Comparison of ENCODE assay signal across 36 cellular contexts in the genomic region with DNA sequence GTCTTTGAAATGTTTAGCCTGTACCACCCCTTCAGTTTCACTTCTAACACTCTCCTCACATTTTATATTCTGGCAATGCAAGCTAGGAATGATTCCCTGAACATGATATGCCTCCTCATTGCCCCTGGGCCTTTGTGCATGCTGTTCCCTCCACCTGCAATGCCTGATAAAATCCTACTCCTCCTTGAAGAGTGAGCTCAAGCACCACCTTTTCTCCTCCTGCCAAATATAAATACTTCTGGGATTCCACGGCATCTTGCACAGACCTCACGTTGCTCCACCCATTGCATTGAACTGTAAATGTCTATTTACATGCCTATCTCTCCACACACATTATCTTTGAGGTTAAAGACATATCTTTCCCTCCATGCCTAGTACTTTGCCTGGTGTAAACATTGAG. TPM values are rescaled to one million over a fixed set of nuclear protein-coding genes. Genes with fewer than 3 reads are reported as not detected.
"Had no signal": no experiment of that assay in that cellular context is flagged by ENCODE, and none has a peak within 500 bp of the region (broad histone marks: within the 10 kb centered on the region; RNA-seq: fewer than 3 reads in every experiment).

No MANE protein-coding gene starts in this region.

- H3K36me3 ChIP-seq: MG63 had no signal

- H3K9me3 ChIP-seq: MG63 had no signal

- FAIRE-seq: bronchial epithelial cell, RCC 7860 had no signal

- DNase-seq: activated B cell treated with CpG ODN at 0.5 μM for 24 hours; activated CD4-positive, alpha-beta memory T cell treated with anti-CD3 and anti-CD28 coated beads for 36 hours; activated CD4-positive, alpha-beta T cell treated with anti-CD3 and anti-CD28 coated beads for 4 hours; activated CD4-positive, alpha-beta T cell treated with anti-CD3 and anti-CD28 coated beads, Interleukin-2, amount 50 U/mL, for 1 hour; activated CD4-positive, CD25-positive, alpha-beta regulatory T cell treated with anti-CD3 and anti-CD28 coated beads, Interleukin-2, amount 50 U/mL, for 72 hours; activated CD8-positive, alpha-beta memory T cell treated with anti-CD3 and anti-CD28 coated beads, Interleukin-2, amount 50 U/mL, for 4 hours; activated effector memory CD4-positive, alpha-beta T cell treated with Interleukin-2 at 50 U/mL for 16 hours; activated naive CD4-positive, alpha-beta T cell treated with anti-CD3 and anti-CD28 coated beads, Interleukin-2, amount 10 ng/mL, durations not matched to agents 7 days and 5 days; activated naive CD8-positive, alpha-beta T cell treated with anti-CD3 and anti-CD28 coated beads, Interleukin-2, amount 50 U/mL, for 24 hours; activated T-cell treated with anti-CD3 and anti-CD28 coated beads for 4 hours; activated T-cell treated with anti-CD3 and anti-CD28 coated beads, Interleukin-2, amount 50 U/mL, for 4 hours; anterior cingulate cortex; central memory CD4-positive, alpha-beta T cell; Kasumi-1; KG1; MG63; NCI-H1092; NCI-H1436 treated with DMSO at 0.1 percent for 48 hours; NCI-H1694 treated with DMSO at 0.1 percent for 48 hours; NCI-H2081; NCI-H2171; NCI-H510A; NK-92 treated with Interleukin-12 subunit alpha and Interleukin-12 subunit beta, amount 100 ng/mL, for 24 hours; PC-9; SIG-M5; SW 1271; T-helper 1 cell; T-helper 2 cell; T-helper 9 cell had no signal

- H3K27ac ChIP-seq: PC-9, RWPE1, VCaP had no signal

- H3K4me3 ChIP-seq: MG63, PC-9 had no signal

- ATAC-seq: activated naive CD8-positive, alpha-beta T cell treated with anti-CD3 and anti-CD28 coated beads, Interleukin-2, amount 50 U/mL, for 24 hours; activated T-cell treated with anti-CD3 and anti-CD28 coated beads, Interleukin-2, amount 50 U/mL, for 4 hours; Right ventricle myocardium inferior had no signal

RNA-seq across cellular contexts. Expression of a gene that starts 21.1 kb away (rescaled TPM):
- total RNA-seq: activated B cell treated with CpG ODN at 0.5 μM for 24 hours; activated CD4-positive, alpha-beta memory T cell treated with anti-CD3 and anti-CD28 coated beads for 36 hours; activated T-helper 1 cell treated with anti-CD3 and anti-CD28 coated beads, Interleukin-12 subunit alpha, Interleukin-12 subunit beta, Interleukin-2, Interleukin-4 antibody, amounts not matched to agents 30 ng/mL and 10 ng/mL and 1 ng/mL, durations not matched to agents 14 hours and 24 hours and 36 hours; chondrocyte; PC-9; Right ventricle myocardium inferior had no signal
